In genomic region chr17:76867578-76868175, GRCh38 we compare ENCODE assay signal across 1 cellular context.
A peak's percentile ranks its signal among the peaks of the same experiment; 100 is the strongest.
TF ChIP-seq lines count a peak whose summit lies in the region.

No MANE protein-coding gene starts in this region.

TF ChIP-seq in K562, 482 proteins besides CTCF, POLR2A, EP300 and RAD21 (continued from another document):
- no peak for TF ChIP-seq IRF1 (CRISPR knock-in tag; IDR thresholded peaks at IDR 0.05; ENCODE audit: borderline replicate concordance)
- TF ChIP-seq ZNF253 (CRISPR knock-in tag; conservative IDR thresholded peaks at IDR 0.05) = no peak
- TF ChIP-seq CTBP1 (IDR thresholded peaks at IDR 0.05; ENCODE audit: borderline replicate concordance) = no peak
- TF ChIP-seq FOSL1 (tag; conservative IDR thresholded peaks at IDR 0.05) = peak; percentile 77
- TF ChIP-seq TEAD1 (CRISPR knock-in tag; IDR thresholded peaks at IDR 0.05) = 0 out of 4 replicates have a peak, but pooled peaks of 1 of the 2 experiments have one; percentile 46
- TF ChIP-seq NRF1 (conservative IDR thresholded peaks at IDR 0.05 in 1 of 2, IDR thresholded peaks at IDR 0.05 in 1 of 2) = 0 out of 4 replicates have a peak, but pooled peaks of 1 of the 2 experiments have one; percentile 15
- TF ChIP-seq, protein P1, sequence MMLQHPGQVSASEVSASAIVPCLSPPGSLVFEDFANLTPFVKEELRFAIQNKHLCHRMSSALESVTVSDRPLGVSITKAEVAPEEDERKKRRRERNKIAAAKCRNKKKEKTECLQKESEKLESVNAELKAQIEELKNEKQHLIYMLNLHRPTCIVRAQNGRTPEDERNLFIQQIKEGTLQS (IDR thresholded peaks at IDR 0.05) = peak; percentile 5; the same call in 1 of the 2 replicates
- TF ChIP-seq, protein P1 (CRISPR knock-in tag; conservative IDR thresholded peaks at IDR 0.05) = no peak
- TF ChIP-seq ZEB2 (IDR thresholded peaks at IDR 0.05) = no peak
- no peak for TF ChIP-seq ZBTB17 (CRISPR knock-in tag; IDR thresholded peaks at IDR 0.05)
